In the genomic region with DNA sequence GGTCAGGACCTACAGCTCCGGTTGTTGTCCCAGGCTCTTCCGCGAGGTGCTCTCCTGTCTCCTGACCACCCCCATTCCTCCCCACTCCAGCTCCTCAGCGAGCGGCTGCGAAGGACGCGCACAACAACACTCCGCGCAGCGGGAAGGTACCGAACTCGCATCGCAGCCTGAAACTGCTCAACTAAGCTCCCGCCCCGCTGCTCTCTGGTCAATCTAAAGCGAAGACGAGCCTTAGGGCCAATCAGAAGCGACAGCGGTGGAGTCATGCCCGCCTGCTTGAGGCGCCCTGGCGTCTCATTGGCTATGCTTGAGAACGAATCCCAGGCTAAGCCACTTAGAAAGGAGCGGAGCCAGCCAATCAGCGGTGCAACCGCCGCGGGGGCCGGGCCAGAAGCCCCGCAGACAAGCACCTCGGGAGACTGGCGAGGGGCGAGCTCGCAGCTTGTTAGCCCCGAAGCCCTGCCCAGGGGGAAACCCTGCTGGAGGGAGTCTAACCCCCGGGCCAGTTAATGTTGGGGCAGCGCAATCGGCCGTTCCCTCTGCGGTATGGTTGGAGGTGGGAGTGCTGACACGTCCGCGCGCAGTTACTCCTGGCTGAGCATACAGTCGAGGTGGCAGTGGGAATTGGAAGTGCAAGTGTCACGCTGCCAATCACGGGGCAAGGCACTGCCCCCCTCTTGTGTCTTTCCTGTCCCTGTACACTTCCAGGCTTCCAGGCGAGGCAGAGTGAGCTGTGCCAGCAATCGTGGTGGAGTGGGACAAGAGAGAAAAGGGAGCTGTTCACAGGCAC, we compare ENCODE assay signal across 8 cellular contexts. TPM values are rescaled to one million over a fixed set of nuclear protein-coding genes. Genes with fewer than 3 reads are reported as not detected.
A peak's percentile ranks its signal among the peaks of the same experiment; 100 is the strongest.
DNase-seq lines count a peak whose midpoint lies in the region; ATAC-seq and TF ChIP-seq lines count a peak whose summit lies in the region.

No MANE protein-coding gene starts in this region.

- H3K36me3 ChIP-seq in colonic mucosa = no peaks in the 10 kb centered on the region

- TF ChIP-seq CTCF in colonic mucosa (IDR thresholded peaks at IDR 0.05) = no peak

- H3K9me3 ChIP-seq in colonic mucosa = no peaks in the 10 kb centered on the region

- peak overlapping the region; percentile 70 to 71 for H3K9ac ChIP-seq in colonic mucosa (ENCODE audit: low read depth in 2 of 2, low read length in 2 of 2)

- intact Hi-C loops in colonic mucosa (cut with DNase I) = no loop called here
- intact Hi-C loops in left colon (cut with DNase I, micrococcal nuclease) = no loop called here

- H3K4me1 ChIP-seq in colonic mucosa = no peaks in the 10 kb centered on the region

- H3K4me3 ChIP-seq in colonic mucosa = peak overlapping the region; percentile 68

- no peak overlapping the region for H3K27ac ChIP-seq in colonic mucosa

- peak; percentile 95 for ATAC-seq in GM19043 (IDR thresholded peaks at IDR 0.05; ENCODE audit: low read depth, unreplicated experiment)
- ATAC-seq in HG03354 (IDR thresholded peaks at IDR 0.05; ENCODE audit: poor library complexity, severe bottlenecking, unreplicated experiment) = peak; percentile 96
- ATAC-seq in left colon = peak; percentile 99

- DNase-seq in AG20443 (ENCODE audit: low spot score) (peak; percentile 96), NCI-H446 treated with DMSO at 0.1 percent for 48 hours (lab: John Stamatoyannopoulos, UW) (peak; percentile 97), colonic mucosa (peak; percentile 96), left colon (peak; percentile 95 to 96)
- DNase-seq in activated CD4-positive, alpha-beta T cell treated with anti-CD3 and anti-CD28 coated beads for 24 hours (ENCODE audit: low read depth in 2 of 2) = peak; percentile 85 to 87
- peak; percentile 82 to 87 for DNase-seq in stimulated activated CD4-positive, alpha-beta T cell treated with anti-CD3 and anti-CD28 coated beads, Interleukin-1b, Interleukin-23, amount 100 ng/mL, for 4 hours (ENCODE audit: low read depth in 2 of 2)

- H3K27me3 ChIP-seq in colonic mucosa = no peaks in the 10 kb centered on the region

RNA-seq across cellular contexts. Expression of a gene that starts 1.9 kb away (rescaled TPM):
- under 1 TPM in 1 of 2 donors, not detected in 1; 0.32 TPM for total RNA-seq in colonic mucosa
- total RNA-seq in left colon = 1 to 10 TPM in 1 of 2 donors, under 1 TPM in 1; 0.15 to 1.1 TPM

RNA-seq across cellular contexts. Expression of a gene that starts 15.4 kb away (rescaled TPM):
- 10 to 100 TPM; 32.1 to 46.9 TPM for total RNA-seq in colonic mucosa
- 10 to 100 TPM; 34.8 to 40.1 TPM for total RNA-seq in left colon

RNA-seq across cellular contexts. Expression of a gene that starts 36.1 kb away (rescaled TPM):
- total RNA-seq in colonic mucosa = not detected
- under 1 TPM; 0.20 to 0.27 TPM for total RNA-seq in left colon

RNA-seq across cellular contexts. Expression of a gene that starts 39.8 kb away (rescaled TPM):
- total RNA-seq in colonic mucosa = 1 to 10 TPM; 5.4 to 6.9 TPM
- total RNA-seq in left colon = 1 to 10 TPM; 4.1 to 7.7 TPM

RNA-seq across cellular contexts. Expression of a gene that starts 42.8 kb away (rescaled TPM):
- total RNA-seq in colonic mucosa (10 to 100 TPM; 14.9 to 18.7 TPM), left colon (10 to 100 TPM; 14.5 to 17.3 TPM)
